16 cellular contexts compared by ENCODE assay signal in genomic region chr6:21051777-21052176, GRCh38.
DNase-seq lines count a peak whose midpoint lies in the region; ATAC-seq and TF ChIP-seq lines count a peak whose summit lies in the region.
"Had no signal": no experiment of that assay in that cellular context is flagged by ENCODE, and none has a peak within 500 bp of the region (broad histone marks: within the 10 kb centered on the region; RNA-seq: fewer than 3 reads in every experiment).

No MANE protein-coding gene starts in this region.

- POLR2A ChIA-PET in MCF 10A (lab: Yijun Ruan, JAX) = interaction anchor here (0.6 kb wide), 1 partner anchor 542 kb away, joined by 4 read pairs; the partner anchor contains the start of gene SOX4

- no peaks in the 10 kb centered on the region for H3K27me3 Mint-ChIP-seq in MCF 10A (ENCODE audit: insufficient read depth, unreplicated experiment)
- H3K27me3 Mint-ChIP-seq: CD4-positive, alpha-beta memory T cell had no signal

- H2AFZ ChIP-seq in OCI-LY3 (ENCODE audit: low read depth, low read length) = no peak overlapping the region

- no peak overlapping the region for H3K4me3 Mint-ChIP-seq in MCF 10A (ENCODE audit: unreplicated experiment)
- H3K4me3 Mint-ChIP-seq: CD4-positive, alpha-beta memory T cell; HFFc6 had no signal

- peak; percentile 41 for ATAC-seq in GM21529 (IDR thresholded peaks at IDR 0.05; ENCODE audit: unreplicated experiment)
- peak; percentile 54 for ATAC-seq in HG02973 (IDR thresholded peaks at IDR 0.05; ENCODE audit: unreplicated experiment)

- intact Hi-C loops in MCF 10A (cut with micrococcal nuclease) = no loop called here

- no peak for DNase-seq in substantia nigra (lab: John Stamatoyannopoulos, UW)
- DNase-seq in LoVo (ENCODE audit: low spot score) = no peak
- no peak for DNase-seq in MCF 10A (ENCODE audit: unreplicated experiment)
- DNase-seq: C1 segment of cervical spinal cord; Calu3; CD4-positive, alpha-beta memory T cell; COR-L47; DMS53; DMS79 treated with DMSO at 0.1 percent for 48 hours; GF-D8; GOT3; HFFc6 had no signal

- H3K4me1 Mint-ChIP-seq in MCF 10A (ENCODE audit: insufficient read depth, unreplicated experiment) = peaks cover 6% of the 10 kb centered on the region

- no peaks in the 10 kb centered on the region for H3K9me3 Mint-ChIP-seq in MCF 10A (ENCODE audit: unreplicated experiment)
- H3K9me3 Mint-ChIP-seq: HFFc6 had no signal

- peaks cover 7% of the 10 kb centered on the region for H3K36me3 Mint-ChIP-seq in MCF 10A (ENCODE audit: insufficient read depth, unreplicated experiment)

- no peaks in the 10 kb centered on the region for H4K20me1 ChIP-seq in OCI-LY3 (ENCODE audit: insufficient read depth, low read length)

- TF ChIP-seq CTCF in OCI-LY3 (IDR thresholded peaks at IDR 0.05; ENCODE audit: low read depth, low read length) (no peak), MCF 10A (IDR thresholded peaks at IDR 0.05; ENCODE audit: unreplicated experiment) (no peak)

- H3K27ac ChIP-seq in OCI-LY3 (ENCODE audit: low read length) (no peak overlapping the region), substantia nigra (ENCODE audit: low read depth, low read length, poor library complexity, severe bottlenecking) (no peak overlapping the region)

- H3K9me3 ChIP-seq in OCI-LY3 (ENCODE audit: insufficient read depth, low read length) = no peaks in the 10 kb centered on the region
- H3K9me3 ChIP-seq: HAP-1 had no signal

- peak overlapping the region; percentile 41 for H3K4me2 ChIP-seq in OCI-LY3 (ENCODE audit: low read length)

- H3K4me1 ChIP-seq in OCI-LY3 (ENCODE audit: low read length) = peaks cover 21% of the 10 kb centered on the region
- H3K4me1 ChIP-seq: HAP-1 had no signal

- no peaks in the 10 kb centered on the region for H3K27me3 ChIP-seq in OCI-LY3 (ENCODE audit: low read depth, low read length)

- no peak overlapping the region for H3K27ac Mint-ChIP-seq in MCF 10A (ENCODE audit: low read depth, unreplicated experiment)
- H3K27ac Mint-ChIP-seq: CD4-positive, alpha-beta memory T cell; HFFc6 had no signal

- H3K4me3 ChIP-seq in OCI-LY3 (ENCODE audit: low read length) = no peak overlapping the region
- H3K4me3 ChIP-seq: HAP-1 had no signal

- H3K9ac ChIP-seq in OCI-LY3 (ENCODE audit: low read length) = no peak overlapping the region

- H3K79me2 ChIP-seq in OCI-LY3 (ENCODE audit: low read length) = no peaks in the 10 kb centered on the region

- peaks cover 5% of the 10 kb centered on the region for H3K36me3 ChIP-seq in OCI-LY3 (replicated peaks; ENCODE audit: low read depth, low read length)
- H3K36me3 ChIP-seq: HAP-1 had no signal

- no TSS peak for BruUV-seq in MCF 10A (replicated peaks; lab: Mats Ljungman, UMichigan)

- CTCF ChIA-PET in MCF 10A (lab: Yijun Ruan, JAX) = interaction anchor here (0.6 kb wide), 2 partner anchors 144 to 178 kb away, joined by 3 read pairs; no protein-coding TSS in a partner anchor
